Comparison of ENCODE assay signal across 28 cellular contexts in the genomic region with DNA sequence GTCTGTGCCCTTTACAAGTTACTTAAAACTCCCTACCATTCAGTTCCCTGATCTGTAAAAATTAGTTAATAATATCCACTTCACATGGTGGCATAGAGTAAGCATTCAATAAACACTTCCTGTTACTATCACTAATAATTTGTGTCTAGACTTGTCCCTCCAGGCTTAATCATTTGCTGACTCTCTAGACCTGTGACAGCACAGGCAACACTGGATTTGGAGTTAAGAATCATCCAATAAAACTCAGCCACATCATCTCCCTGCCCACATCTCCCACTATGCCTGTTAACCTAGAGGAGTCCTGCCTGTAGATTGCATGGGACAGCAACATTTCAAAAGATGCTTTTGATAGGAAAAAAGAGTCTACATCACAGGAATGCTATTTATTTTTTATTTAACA.
"Had no signal": no experiment of that assay in that cellular context is flagged by ENCODE, and none has a peak within 500 bp of the region (broad histone marks: within the 10 kb centered on the region; RNA-seq: fewer than 3 reads in every experiment).

No MANE protein-coding gene starts in this region.

- FAIRE-seq: small intestine, urothelium cell line had no signal

- H3K27ac Mint-ChIP-seq: natural killer cell; nephron; neural progenitor cell; progenitor cell of endocrine pancreas; stimulated activated effector memory CD8-positive, alpha-beta T cell treated with anti-CD3 and anti-CD28 coated beads, Interleukin-12 subunit alpha, Interleukin-12 subunit beta, amount 100 ng/mL, for 72 hours; stimulated activated naive B cell treated with anti-CD40 and anti-IgM and Interleukin-4, amounts not matched to agents 10 μg/mL and 1 μg/mL and 100 μg/mL, for 72 hours; stimulated activated naive CD8-positive, alpha-beta T cell treated with anti-CD3 and anti-CD28 coated beads, Interleukin-15, amount 100 ng/mL, for 72 hours had no signal

- H3K27me3 Mint-ChIP-seq: stimulated activated naive B cell treated with anti-CD40 and anti-IgM and Interleukin-4, amounts not matched to agents 10 μg/mL and 1 μg/mL and 100 μg/mL, for 72 hours; stimulated activated naive CD8-positive, alpha-beta T cell treated with anti-CD3 and anti-CD28 coated beads, Interleukin-15, amount 100 ng/mL, for 72 hours had no signal

- H3K36me3 ChIP-seq: neural progenitor cell, ovary, right lobe of liver, sigmoid colon, thoracic aorta, thyroid gland, tibial nerve, upper lobe of left lung, vagina had no signal

- H3K27ac ChIP-seq: neural progenitor cell, ovary, parathyroid adenoma, psoas muscle, right lobe of liver, sigmoid colon, thoracic aorta, thyroid gland, tibial nerve, upper lobe of left lung, vagina had no signal

- H3K9me3 Mint-ChIP-seq: nephron, neural progenitor cell had no signal

- H3K4me1 Mint-ChIP-seq: natural killer cell; nephron; stimulated activated effector memory CD8-positive, alpha-beta T cell treated with anti-CD3 and anti-CD28 coated beads, Interleukin-12 subunit alpha, Interleukin-12 subunit beta, amount 100 ng/mL, for 72 hours; stimulated activated naive B cell treated with anti-CD40 and anti-IgM and Interleukin-4, amounts not matched to agents 10 μg/mL and 1 μg/mL and 100 μg/mL, for 72 hours; stimulated activated naive CD8-positive, alpha-beta T cell treated with anti-CD3 and anti-CD28 coated beads, Interleukin-15, amount 100 ng/mL, for 72 hours had no signal

- H3K4me1 ChIP-seq: neural progenitor cell, parathyroid adenoma, psoas muscle, right lobe of liver, sigmoid colon, thyroid gland, tibial nerve, upper lobe of left lung, vagina had no signal

- H2AFZ ChIP-seq: neural progenitor cell, parathyroid adenoma had no signal

- DNase-seq: natural killer cell; occipital lobe; ovary; posterior cingulate gyrus; psoas muscle; right lobe of liver; sigmoid colon; small intestine; stimulated activated CD4-positive, alpha-beta T cell treated with anti-CD3 and anti-CD28 coated beads, Interleukin-15, amount 100 ng/mL, for 24 hours; stimulated activated CD4-positive, alpha-beta T cell treated with anti-CD3 and anti-CD28 coated beads, Interleukin-2, amount 100 ng/mL, for 24 hours; stimulated activated CD4-positive, alpha-beta T cell treated with anti-CD3 and anti-CD28 coated beads, Interleukin-2, amount 100 ng/mL, for 48 hours; stimulated activated CD4-positive, alpha-beta T cell treated with anti-CD3 and anti-CD28 coated beads, Interleukin-4, amount 100 ng/mL, for 24 hours; stimulated activated naive B cell treated with anti-CD40 and anti-IgM and Interleukin-4, amounts not matched to agents 10 μg/mL and 1 μg/mL and 100 μg/mL, for 72 hours; stimulated activated naive CD4-positive, alpha-beta T cell treated with Interleukin-2 at 50 U/mL for 16 hours; stimulated activated naive CD8-positive, alpha-beta T cell treated with anti-CD3 and anti-CD28 coated beads, Interleukin-15, amount 100 ng/mL, for 72 hours; substantia nigra; thyroid gland; trophoblast cell; upper lobe of left lung had no signal

- H3K36me3 Mint-ChIP-seq: natural killer cell; neural progenitor cell; stimulated activated effector memory CD8-positive, alpha-beta T cell treated with anti-CD3 and anti-CD28 coated beads, Interleukin-12 subunit alpha, Interleukin-12 subunit beta, amount 100 ng/mL, for 72 hours; stimulated activated naive B cell treated with anti-CD40 and anti-IgM and Interleukin-4, amounts not matched to agents 10 μg/mL and 1 μg/mL and 100 μg/mL, for 72 hours had no signal

- H3K4me2 ChIP-seq: neural progenitor cell had no signal

- H3K27me3 ChIP-seq: neural progenitor cell, ovary, right lobe of liver, sigmoid colon, thyroid gland, tibial nerve, upper lobe of left lung, vagina had no signal

- H3K4me3 ChIP-seq: neural progenitor cell, ovary, psoas muscle, right lobe of liver, sigmoid colon, thoracic aorta, thyroid gland, tibial nerve, upper lobe of left lung, vagina had no signal

- H3K9me3 ChIP-seq: ovary, psoas muscle, right lobe of liver, sigmoid colon, thoracic aorta, thyroid gland, tibial nerve, upper lobe of left lung, vagina had no signal

- H3K9ac ChIP-seq: neural progenitor cell, parathyroid adenoma had no signal

- H3K79me2 ChIP-seq: parathyroid adenoma had no signal

- H3K4me3 Mint-ChIP-seq: natural killer cell; nephron; neural progenitor cell; stimulated activated effector memory CD8-positive, alpha-beta T cell treated with anti-CD3 and anti-CD28 coated beads, Interleukin-12 subunit alpha, Interleukin-12 subunit beta, amount 100 ng/mL, for 72 hours; stimulated activated naive B cell treated with anti-CD40 and anti-IgM and Interleukin-4, amounts not matched to agents 10 μg/mL and 1 μg/mL and 100 μg/mL, for 72 hours; stimulated activated naive CD8-positive, alpha-beta T cell treated with anti-CD3 and anti-CD28 coated beads, Interleukin-15, amount 100 ng/mL, for 72 hours had no signal
